ENCODE assay signal across 11 cellular contexts in genomic region chr2:120669971-120670370, GRCh38.
A peak's percentile ranks its signal among the peaks of the same experiment; 100 is the strongest.
DNase-seq lines count a peak whose midpoint lies in the region; ATAC-seq and TF ChIP-seq lines count a peak whose summit lies in the region.
"Had no signal": no experiment of that assay in that cellular context is flagged by ENCODE, and none has a peak within 500 bp of the region (broad histone marks: within the 10 kb centered on the region; RNA-seq: fewer than 3 reads in every experiment).

No MANE protein-coding gene starts in this region.

- H2AK9ac ChIP-seq in IMR-90 (replicated peaks; ENCODE audit: low read depth, low read length, poor library complexity) = no peak overlapping the region

- H2BK20ac ChIP-seq in IMR-90 (ENCODE audit: low read depth, low read length) = no peak overlapping the region

- peaks cover 24 to 37% (median 31%) of the 10 kb centered on the region in 10 experiments for H3K4me1 ChIP-seq in BLaER1 treated with 17β-estradiol and CSF1 and Interleukin-3, amounts not matched to agents 10 nM and 100 nM
- no peaks in the 10 kb centered on the region for H3K4me1 ChIP-seq in IMR-90 (ENCODE audit: control insufficient read depth, insufficient read depth, low read length)

- TF ChIP-seq POLR2A in IMR-90 (IDR thresholded peaks at IDR 0.05; ENCODE audit: low read depth, low read length) = no peak

- peak overlapping the region; percentile 53 for H2AFZ ChIP-seq in IMR-90 (replicated peaks; ENCODE audit: low read length, poor library complexity)

- no peaks in the 10 kb centered on the region for H3K27me3 ChIP-seq in BLaER1 treated with 17β-estradiol and CSF1 and Interleukin-3, amounts not matched to agents 10 nM and 100 nM
- H3K27me3 ChIP-seq in IMR-90 (ENCODE audit: control insufficient read depth, insufficient read depth, low read length) = peaks cover 10% of the 10 kb centered on the region; the same call in 1 of the 2 replicates

- H3K9me1 ChIP-seq in IMR-90 (ENCODE audit: insufficient read depth, low read length) = no peaks in the 10 kb centered on the region

- no peak overlapping the region for H3K56ac ChIP-seq in IMR-90 (ENCODE audit: extremely low read depth, insufficient read depth, low read length)

- no peak overlapping the region for H2BK5ac ChIP-seq in IMR-90 (ENCODE audit: low read depth, low read length, poor library complexity, severe bottlenecking)

- POLR2A ChIA-PET in IMR-90 (lab: Charles Lee; ENCODE audit: unreplicated experiment) = no interaction called here

- H3K23ac ChIP-seq in IMR-90 (ENCODE audit: low read depth, low read length) = no peak overlapping the region

- no peak overlapping the region for H4K5ac ChIP-seq in IMR-90 (ENCODE audit: low read depth, low read length)

- no peak overlapping the region for H2BK120ac ChIP-seq in IMR-90 (ENCODE audit: low read depth, low read length)

- no peaks in the 10 kb centered on the region for H3K79me1 ChIP-seq in IMR-90 (ENCODE audit: low read depth in 1 of 2, low read length in 2 of 2)

- H3K27ac Mint-ChIP-seq in glutamatergic neuron (ENCODE audit: unreplicated experiment) = peak overlapping the region; percentile 84
- H3K27ac Mint-ChIP-seq in progenitor cell of endocrine pancreas = peak overlapping the region; percentile 62
- H3K27ac Mint-ChIP-seq: CD8-positive, alpha-beta T cell; H9 had no signal

- no peak overlapping the region for H3K14ac ChIP-seq in IMR-90 (replicated peaks; ENCODE audit: low read depth, low read length)

- no peak for TF ChIP-seq CTCF in IMR-90 (conservative IDR thresholded peaks at IDR 0.05; ENCODE audit: low read depth, low read length)
- TF ChIP-seq CTCF in glutamatergic neuron (IDR thresholded peaks at IDR 0.05; ENCODE audit: partially characterized antibody, unreplicated experiment) = no peak
- TF ChIP-seq CTCF in progenitor cell of endocrine pancreas (IDR thresholded peaks at IDR 0.05; ENCODE audit: unreplicated experiment) = no peak

- H3K9me3 Mint-ChIP-seq in glutamatergic neuron (ENCODE audit: unreplicated experiment) (peaks cover 17% of the 10 kb centered on the region), progenitor cell of endocrine pancreas (ENCODE audit: low read depth) (peaks cover 24% of the 10 kb centered on the region)

- H3K27me3 Mint-ChIP-seq in glutamatergic neuron (ENCODE audit: unreplicated experiment) (peaks cover 14% of the 10 kb centered on the region), progenitor cell of endocrine pancreas (peaks cover 49% of the 10 kb centered on the region)

- no peak overlapping the region; a peak in 2 of 4 replicates for H4K8ac ChIP-seq in IMR-90 (ENCODE audit: low read depth in 2 of 2, low read length in 2 of 2)

- in situ Hi-C loops in IMR-90 (cut with MboI; ENCODE audit: low sequenced_read_pairs) = no loop called here

- peak overlapping the region; percentile 57 for H2AK5ac ChIP-seq in IMR-90 (ENCODE audit: low read depth, low read length)

- H3K27ac ChIP-seq in BLaER1 treated with 17β-estradiol and CSF1 and Interleukin-3, amounts not matched to agents 10 nM and 100 nM = peak overlapping the region in 8 of 11 experiments; percentile 6 to 68 (median 43); a peak in 13 of 22 replicates
- H3K27ac ChIP-seq in IMR-90 (ENCODE audit: insufficient read depth, low read length) = no peak overlapping the region
- H3K27ac ChIP-seq: SK-N-MC had no signal

- H3K18ac ChIP-seq in IMR-90 (ENCODE audit: low read depth, low read length) = no peak overlapping the region

- peak overlapping the region in 4 of 11 experiments; percentile 14 to 41 (median 34); a peak in 7 of 22 replicates for H3K9ac ChIP-seq in BLaER1 treated with 17β-estradiol and CSF1 and Interleukin-3, amounts not matched to agents 10 nM and 100 nM
- H3K9ac ChIP-seq in IMR-90 (ENCODE audit: low read depth, low read length) = no peak overlapping the region

- H3K4me3 Mint-ChIP-seq in glutamatergic neuron (ENCODE audit: unreplicated experiment) (no peak overlapping the region), progenitor cell of endocrine pancreas (ENCODE audit: low read depth) (no peak overlapping the region)
- H3K4me3 Mint-ChIP-seq: CD8-positive, alpha-beta T cell; H9 had no signal

- H2BK15ac ChIP-seq in IMR-90 (ENCODE audit: low read depth, low read length) = no peak overlapping the region

- TF ChIP-seq RAD21 in IMR-90 (IDR thresholded peaks at IDR 0.05; ENCODE audit: low read length) = no peak

- H3K36me3 ChIP-seq in BLaER1 treated with 17β-estradiol and CSF1 and Interleukin-3, amounts not matched to agents 10 nM and 100 nM = no peaks in the 10 kb centered on the region
- no peaks in the 10 kb centered on the region for H3K36me3 ChIP-seq in IMR-90 (ENCODE audit: control insufficient read depth, insufficient read depth, low read length)

- H3K4me2 ChIP-seq in BLaER1 treated with 17β-estradiol and CSF1 and Interleukin-3, amounts not matched to agents 10 nM and 100 nM = peak overlapping the region; percentile 66 to 85 (median 71)
- H3K4me2 ChIP-seq in IMR-90 (ENCODE audit: low read depth, low read length) = no peak overlapping the region

- peaks cover 29% of the 10 kb centered on the region for H3K36me3 Mint-ChIP-seq in glutamatergic neuron (ENCODE audit: unreplicated experiment)
- H3K36me3 Mint-ChIP-seq in progenitor cell of endocrine pancreas (ENCODE audit: insufficient read depth) = peaks cover 8% of the 10 kb centered on the region
- H3K36me3 Mint-ChIP-seq: CD8-positive, alpha-beta T cell had no signal

- peaks cover 22 to 30% (median 27%) of the 10 kb centered on the region in 11 experiments for H3K9me3 ChIP-seq in BLaER1 treated with 17β-estradiol and CSF1 and Interleukin-3, amounts not matched to agents 10 nM and 100 nM (replicated peaks in 1 of 11)
- peaks cover 17% of the 10 kb centered on the region for H3K9me3 ChIP-seq in IMR-90 (ENCODE audit: control insufficient read depth, insufficient read depth, low read length)

- H4K20me1 ChIP-seq in BLaER1 treated with 17β-estradiol and CSF1 and Interleukin-3, amounts not matched to agents 10 nM and 100 nM = no peaks in the 10 kb centered on the region
- no peaks in the 10 kb centered on the region for H4K20me1 ChIP-seq in IMR-90 (ENCODE audit: insufficient read depth, low read length)

- intact Hi-C loops in IMR-90 (cut with micrococcal nuclease) = loop anchor here (10.0 kb wide), 2 partner anchors 915 to 965 kb away; partner anchors contain the start of gene PTPN4

- WGBS in IMR-90 (ENCODE audit: extremely low coverage in 2 of 2, insufficient read length in 1 of 2), 2 experiments = 100% methylated on average over 2 of the region's 12 CpGs; no CpG with 5 or more reads in 1 of the 2 experiments

- dilution Hi-C loops in IMR-90 (cut with HindIII; ENCODE audit: low sequenced_read_pairs, unreplicated experiment) = no loop called here

- BruUV-seq in IMR-90 (replicated peaks; lab: Mats Ljungman, UMichigan) = no TSS peak

- DNase-seq in IMR-90 (no peak), glutamatergic neuron (no peak), progenitor cell of endocrine pancreas (ENCODE audit: low spot score, unreplicated experiment) (no peak), ecto neural progenitor cell (ENCODE audit: low spot score) (no peak), NCI-H2107 treated with DMSO at 0.1 percent for 48 hours (lab: John Stamatoyannopoulos, UW; ENCODE audit: unreplicated experiment) (no peak), activated T-cell treated with anti-CD3 and anti-CD28 coated beads for 4 hours (no peak)
- DNase-seq: CD8-positive, alpha-beta T cell had no signal

- H4K91ac ChIP-seq in IMR-90 (ENCODE audit: insufficient read depth, low read depth, low read length) = peak overlapping the region; percentile 48; the same call in 1 of the 2 replicates

- H3K4ac ChIP-seq in IMR-90 (ENCODE audit: low read depth, low read length) = peak overlapping the region; percentile 5; the same call in 1 of the 2 replicates

- ATAC-seq in IMR-90 (ENCODE audit: low read depth) = no peak
- ATAC-seq in GM21619 (IDR thresholded peaks at IDR 0.05; ENCODE audit: unreplicated experiment) = no peak
- ATAC-seq: CD8-positive, alpha-beta T cell had no signal

- H3K4me1 Mint-ChIP-seq in glutamatergic neuron (ENCODE audit: low read depth, unreplicated experiment) (peaks cover 4% of the 10 kb centered on the region), progenitor cell of endocrine pancreas (ENCODE audit: low read depth) (peaks cover 3% of the 10 kb centered on the region)

- CTCF ChIA-PET in IMR-90 (lab: Yijun Ruan, JAX) = interaction anchor here (0.6 kb wide), 2 partner anchors 209 to 410 kb away, joined by 3 to 4 read pairs; no protein-coding TSS in a partner anchor

- H3K4me3 ChIP-seq in BLaER1 treated with 17β-estradiol and CSF1 and Interleukin-3, amounts not matched to agents 10 nM and 100 nM = 0 out of 20 replicates have a peak overlapping the region, but pooled peaks of 1 of the 10 experiments have one; percentile 19
- H3K4me3 ChIP-seq in IMR-90 (ENCODE audit: insufficient read depth, low read depth, low read length) = no peak overlapping the region
- H3K4me3 ChIP-seq: SK-N-MC had no signal

TF ChIP-seq in IMR-90, 13 proteins besides CTCF, POLR2A, EP300 and RAD21:
- TF ChIP-seq RFX5 (IDR thresholded peaks at IDR 0.05; ENCODE audit: low read depth, low read length) (no peak), RCOR1 (IDR thresholded peaks at IDR 0.05; ENCODE audit: insufficient replicate concordance, low read length) (no peak), ELK1 (IDR thresholded peaks at IDR 0.05; ENCODE audit: borderline replicate concordance, low read depth, low read length) (no peak), NFE2L2 (IDR thresholded peaks at IDR 0.05; ENCODE audit: low read depth, low read length) (no peak), MAFK (IDR thresholded peaks at IDR 0.05; ENCODE audit: low read depth, low read length) (no peak)
